Comparison of ENCODE assay signal across 14 cellular contexts in genomic region chr5:149420509-149421371, GRCh38. TPM values are rescaled to one million over a fixed set of nuclear protein-coding genes. Genes with fewer than 3 reads are reported as not detected.
A peak's percentile ranks its signal among the peaks of the same experiment; 100 is the strongest.
DNase-seq lines count a peak whose midpoint lies in the region; ATAC-seq and TF ChIP-seq lines count a peak whose summit lies in the region.
"Had no signal": no experiment of that assay in that cellular context is flagged by ENCODE, and none has a peak within 500 bp of the region (broad histone marks: within the 10 kb centered on the region; RNA-seq: fewer than 3 reads in every experiment).

No MANE protein-coding gene starts in this region.

- peaks cover 5 to 100% (median 74%) of the 10 kb centered on the region in 4 donors for H3K36me3 ChIP-seq in esophagus muscularis mucosa

- TF ChIP-seq EP300 in esophagus muscularis mucosa (IDR thresholded peaks at IDR 0.05) = no peak

- H3K4me1 Mint-ChIP-seq in nephron = peaks cover 88% of the 10 kb centered on the region
- H3K4me1 Mint-ChIP-seq in type B pancreatic cell (ENCODE audit: unreplicated experiment) = peaks cover 58% of the 10 kb centered on the region
- H3K4me1 Mint-ChIP-seq: activated B cell treated with CpG ODN at 0.5 μM for 24 hours; activated T-helper 17 cell treated with anti-CD3 and anti-CD28 coated beads, Interleukin-2, amount 50 U/mL, for 72 hours; immature natural killer cell had no signal

- H3K36me3 Mint-ChIP-seq in nephron (ENCODE audit: low read depth) (peaks cover 37% of the 10 kb centered on the region), type B pancreatic cell (no peaks in the 10 kb centered on the region)
- H3K36me3 Mint-ChIP-seq: immature natural killer cell had no signal

- DNase-seq in esophagus muscularis mucosa (ENCODE audit: extremely low spot score) (no peak), type B pancreatic cell (ENCODE audit: extremely low spot score, unreplicated experiment) (no peak), anterior cingulate cortex (lab: John Stamatoyannopoulos, UW) (no peak), foreskin keratinocyte (no peak)
- DNase-seq: activated B cell treated with CpG ODN at 0.5 μM for 24 hours, immature natural killer cell, SHP77 treated with DMSO at 0.1 percent for 48 hours had no signal

- peak overlapping the region; percentile 1 to 77 (median 68) for H3K4me3 ChIP-seq in esophagus muscularis mucosa

- H3K4me1 ChIP-seq in esophagus muscularis mucosa (peaks cover 77 to 100% (median 99%) of the 10 kb centered on the region in 4 donors), foreskin keratinocyte (no peaks in the 10 kb centered on the region)

- intact Hi-C loops in esophagus muscularis mucosa (cut with DNase I) = no loop called here

- TF ChIP-seq CTCF in esophagus muscularis mucosa (IDR thresholded peaks at IDR 0.05) (no peak), nephron (IDR thresholded peaks at IDR 0.05; ENCODE audit: unreplicated experiment in 3 of 3) (no peak), type B pancreatic cell (conservative IDR thresholded peaks at IDR 0.05) (no peak), foreskin keratinocyte (conservative IDR thresholded peaks at IDR 0.05) (no peak)

- H3K27me3 Mint-ChIP-seq in nephron (ENCODE audit: low read depth) = no peaks in the 10 kb centered on the region
- no peaks in the 10 kb centered on the region for H3K27me3 Mint-ChIP-seq in type B pancreatic cell

- H3K9me3 ChIP-seq in esophagus muscularis mucosa = no peaks in the 10 kb centered on the region

- peak overlapping the region; percentile 94 for H3K27ac Mint-ChIP-seq in nephron
- H3K27ac Mint-ChIP-seq in type B pancreatic cell = peak overlapping the region; percentile 31
- H3K27ac Mint-ChIP-seq: activated B cell treated with CpG ODN at 0.5 μM for 24 hours; activated T-helper 17 cell treated with anti-CD3 and anti-CD28 coated beads, Interleukin-2, amount 50 U/mL, for 72 hours; immature natural killer cell had no signal

- no peak for ATAC-seq in HG02885 (IDR thresholded peaks at IDR 0.05; ENCODE audit: poor library complexity, unreplicated experiment)
- no peak for ATAC-seq in foreskin keratinocyte
- ATAC-seq: activated T-helper 17 cell treated with anti-CD3 and anti-CD28 coated beads, Interleukin-2, amount 50 U/mL, for 72 hours had no signal

- TF ChIP-seq POLR2A in esophagus muscularis mucosa (IDR thresholded peaks at IDR 0.05; ENCODE audit: low read depth) = no peak

- H3K27ac ChIP-seq in esophagus muscularis mucosa (replicated peaks in 1 of 4) = peak overlapping the region; percentile 94 to 98 (median 96)
- no peak overlapping the region for H3K27ac ChIP-seq in foreskin keratinocyte

- 35% methylated on average over 18 of the region's 19 CpGs for WGBS in esophagus muscularis mucosa

- H3K4me3 Mint-ChIP-seq in nephron (peak overlapping the region in 2 of 3 experiments; percentile 22 to 47), type B pancreatic cell (no peak overlapping the region)
- H3K4me3 Mint-ChIP-seq: activated B cell treated with CpG ODN at 0.5 μM for 24 hours; activated T-helper 17 cell treated with anti-CD3 and anti-CD28 coated beads, Interleukin-2, amount 50 U/mL, for 72 hours; immature natural killer cell had no signal

- no peaks in the 10 kb centered on the region for H3K27me3 ChIP-seq in esophagus muscularis mucosa
- H3K27me3 ChIP-seq in foreskin keratinocyte = peaks cover 6% of the 10 kb centered on the region

- H3K9me3 Mint-ChIP-seq in nephron (no peaks in the 10 kb centered on the region), type B pancreatic cell (no peaks in the 10 kb centered on the region)
- H3K9me3 Mint-ChIP-seq: activated B cell treated with CpG ODN at 0.5 μM for 24 hours; activated T-helper 17 cell treated with anti-CD3 and anti-CD28 coated beads, Interleukin-2, amount 50 U/mL, for 72 hours; immature natural killer cell had no signal

TF ChIP-seq in PFSK-1, 5 proteins besides CTCF, POLR2A, EP300 and RAD21:
- TF ChIP-seq TAF1 (IDR thresholded peaks at IDR 0.05; ENCODE audit: borderline replicate concordance, insufficient read depth, low read length) = no peak
- TF ChIP-seq FOXP2 (optimal IDR thresholded peaks at IDR 0.05; ENCODE audit: borderline replicate concordance, extremely low read depth, extremely low read length, insufficient read depth) = peak; percentile 20

RNA-seq across cellular contexts. Expression of gene IL17B, which starts 41.6 kb away (rescaled TPM):
- polyA plus RNA-seq in PFSK-1 (2012; ENCODE audit: insufficient read length, low read depth) = 0.54 TPM
- total RNA-seq in esophagus muscularis mucosa (10 to 100 TPM in 2 of 4 donors, 1 to 10 TPM in 2; 2.5 to 20.3 (median 8.0) TPM), type B pancreatic cell (ENCODE audit: low replicate concordance) (0.46 TPM in 1 of 2 replicates, not detected in the other), foreskin keratinocyte (not detected in 2 replicates)
- not detected in 2 replicates for polyA plus RNA-seq in foreskin keratinocyte
- total RNA-seq: activated B cell treated with CpG ODN at 0.5 μM for 24 hours; activated T-helper 17 cell treated with anti-CD3 and anti-CD28 coated beads, Interleukin-2, amount 50 U/mL, for 72 hours; Daoy; dermis microvascular lymphatic vessel endothelial cell; LHCN-M2 had no signal
- polyA plus RNA-seq: immature natural killer cell had no signal
